Comparison of ENCODE assay signal across 8 cellular contexts in the genomic region with DNA sequence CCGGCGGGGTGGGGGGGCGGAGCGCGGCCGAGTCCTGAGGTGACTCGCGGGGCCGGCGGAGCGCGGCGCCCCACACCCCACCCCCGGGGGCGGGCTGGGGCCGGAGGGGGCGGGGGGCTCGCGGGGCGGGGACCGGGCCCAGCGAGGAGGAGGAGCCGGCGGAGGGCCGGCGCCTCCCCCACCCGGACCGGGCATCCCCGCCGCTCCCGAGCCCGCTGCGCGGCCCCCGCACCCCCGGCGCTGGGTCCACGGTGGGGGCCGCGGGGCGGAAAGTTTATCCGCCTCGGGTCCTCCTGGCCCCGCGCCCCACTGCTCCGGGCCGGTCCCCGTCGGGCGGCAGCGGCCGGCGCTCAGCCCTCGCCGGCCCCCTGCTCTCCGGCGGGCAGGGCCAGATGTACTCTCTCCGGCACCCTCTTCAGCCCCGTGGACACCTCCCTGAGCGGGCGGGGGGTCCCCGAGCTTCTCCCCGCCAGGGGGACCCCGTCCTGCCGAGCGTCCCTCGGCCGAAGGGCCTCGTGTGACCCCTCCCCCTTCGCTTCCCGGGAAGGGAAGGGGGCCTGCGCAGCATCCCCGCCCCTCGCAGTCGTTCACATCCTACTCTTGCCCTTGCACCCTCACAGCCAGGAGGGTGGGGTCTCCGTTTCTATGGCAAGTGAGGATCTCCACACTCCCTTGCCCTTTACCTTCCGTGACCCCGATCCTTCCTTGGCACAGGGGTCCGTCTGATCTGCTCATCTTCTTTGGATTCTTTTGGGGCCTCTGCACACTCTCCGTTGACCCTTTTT. TPM values are rescaled to one million over a fixed set of nuclear protein-coding genes. Genes with fewer than 3 reads are reported as not detected.
A peak's percentile ranks its signal among the peaks of the same experiment; 100 is the strongest.
DNase-seq lines count a peak whose midpoint lies in the region; ATAC-seq and TF ChIP-seq lines count a peak whose summit lies in the region.

No MANE protein-coding gene starts in this region.

- DNase-seq in GM12864 (ENCODE audit: low read depth), result no peak
- peak in 1 of 2 experiments; percentile 28 for DNase-seq in HL-60 (ENCODE audit: low read depth in 1 of 2, low spot score in 1 of 2)
- peak; percentile 35 to 36 for DNase-seq in activated CD4-positive, alpha-beta T cell treated with anti-CD3 and anti-CD28 coated beads for 4 hours
- DNase-seq in memory B cell (ENCODE audit: low spot score in 2 of 2), result peak; percentile 22 to 45
- peak; percentile 31 to 45 for DNase-seq in stimulated activated CD8-positive, alpha-beta memory T cell treated with anti-CD3 and anti-CD28 coated beads, Interleukin-15, amount 100 ng/mL, for 48 hours (ENCODE audit: low read depth in 2 of 2)

- 1% methylated on average over 80 of the region's 80 CpGs for WGBS in ectodermal cell, 2 experiments

- no peaks in the 10 kb centered on the region for H3K27me3 Mint-ChIP-seq in memory B cell

- ATAC-seq in memory B cell (ENCODE audit: low read depth) (no peak), HG02623 (IDR thresholded peaks at IDR 0.05; ENCODE audit: unreplicated experiment) (no peak), HG02884 (IDR thresholded peaks at IDR 0.05; ENCODE audit: unreplicated experiment) (no peak)

- H3K9me3 Mint-ChIP-seq in memory B cell, result no peaks in the 10 kb centered on the region

- TF ChIP-seq CTCF in GM12864 (IDR thresholded peaks at IDR 0.05; ENCODE audit: low read depth, low read length, missing control alignments) (no peak), HL-60 (IDR thresholded peaks at IDR 0.05; ENCODE audit: insufficient read depth, low read length) (no peak)

- H3K4me1 Mint-ChIP-seq in memory B cell, result peaks cover 47% of the 10 kb centered on the region

- H3K36me3 Mint-ChIP-seq in memory B cell, result peaks cover 10% of the 10 kb centered on the region

- H3K4me1 ChIP-seq in ectodermal cell (ENCODE audit: control insufficient read depth, insufficient read depth, low read length), result peaks cover 17% of the 10 kb centered on the region

- H3K27me3 ChIP-seq in HL-60 (ENCODE audit: insufficient read depth, poor library complexity, severe bottlenecking) (no peaks in the 10 kb centered on the region), ectodermal cell (ENCODE audit: control insufficient read depth, insufficient read depth, low read length, poor library complexity, severe bottlenecking) (no peaks in the 10 kb centered on the region)

- H3K27ac ChIP-seq in HL-60 (replicated peaks) (0 out of 2 replicates have a peak overlapping the region, but pooled peaks have one; percentile 33), ectodermal cell (ENCODE audit: insufficient read depth, low read depth, low read length, poor library complexity, severe bottlenecking) (no peak overlapping the region)

- H3K4me3 ChIP-seq in GM12864 (ENCODE audit: low read depth, low read length), result peak overlapping the region; percentile 91
- peak overlapping the region; percentile 84 for H3K4me3 ChIP-seq in HL-60 (replicated peaks; ENCODE audit: insufficient read depth, low read length)
- H3K4me3 ChIP-seq in ectodermal cell (ENCODE audit: insufficient read depth, low read depth, low read length), result peak overlapping the region; percentile 90

- no peaks in the 10 kb centered on the region for H3K36me3 ChIP-seq in ectodermal cell (ENCODE audit: control insufficient read depth, insufficient read depth, low read length)

- peak overlapping the region; percentile 93 for H3K27ac Mint-ChIP-seq in memory B cell

- H3K4me3 Mint-ChIP-seq in memory B cell, result peak overlapping the region; percentile 100

- H3K9me3 ChIP-seq in ectodermal cell (ENCODE audit: control insufficient read depth, low read length), result no peaks in the 10 kb centered on the region

RNA-seq across cellular contexts. Expression of gene CAMTA1, which starts 0.7 kb away (rescaled TPM):
- polyA plus RNA-seq in ectodermal cell (2013, experiment 1 of 4), result 138 TPM
- polyA plus RNA-seq in ectodermal cell (2013, experiment 2 of 4), result 146 TPM
- polyA plus RNA-seq in ectodermal cell (2013, experiment 3 of 4), result 149 TPM
- polyA plus RNA-seq in ectodermal cell (2013, experiment 4 of 4), result 174 TPM
